Comparison of ENCODE assay signal across 21 cellular contexts in genomic region chr9:3336951-3337350, GRCh38.
DNase-seq lines count a peak whose midpoint lies in the region; ATAC-seq and TF ChIP-seq lines count a peak whose summit lies in the region.
"Had no signal": no experiment of that assay in that cellular context is flagged by ENCODE, and none has a peak within 500 bp of the region (broad histone marks: within the 10 kb centered on the region; RNA-seq: fewer than 3 reads in every experiment).

No MANE protein-coding gene starts in this region.

- H3K79me2 ChIP-seq in hepatocyte = peaks cover 2% of the 10 kb centered on the region

- no peaks in the 10 kb centered on the region for H3K27me3 ChIP-seq in hepatocyte
- H3K27me3 ChIP-seq in uterus = no peaks in the 10 kb centered on the region
- H3K27me3 ChIP-seq: colonic mucosa had no signal

- H3K9me3 ChIP-seq in hepatocyte (ENCODE audit: low read depth) (no peaks in the 10 kb centered on the region), uterus (no peaks in the 10 kb centered on the region)
- H3K9me3 ChIP-seq: A549, colonic mucosa had no signal

- H3K27me3 Mint-ChIP-seq in activated naive CD8-positive, alpha-beta T cell = no peaks in the 10 kb centered on the region
- no peaks in the 10 kb centered on the region for H3K27me3 Mint-ChIP-seq in activated naive CD8-positive, alpha-beta T cell treated with anti-CD3 and anti-CD28 coated beads for 36 hours
- no peaks in the 10 kb centered on the region for H3K27me3 Mint-ChIP-seq in activated T-helper 1 cell treated with anti-CD3 and anti-CD28 coated beads, Interleukin-12 subunit alpha, Interleukin-12 subunit beta, Interleukin-2, Interleukin-4 antibody, amounts not matched to agents 30 ng/mL and 10 ng/mL and 1 ng/mL, durations not matched to agents 14 hours and 24 hours and 36 hours (ENCODE audit: insufficient read depth)
- H3K27me3 Mint-ChIP-seq: activated naive CD4-positive, alpha-beta T cell treated with anti-CD3 and anti-CD28 coated beads, Interleukin-2, amount 50 U/mL, for 24 hours had no signal

- H3K4me1 ChIP-seq in hepatocyte (ENCODE audit: insufficient read depth) (no peaks in the 10 kb centered on the region), uterus (no peaks in the 10 kb centered on the region)
- H3K4me1 ChIP-seq: A549, colonic mucosa had no signal

- no peaks in the 10 kb centered on the region for H3K9me3 Mint-ChIP-seq in activated naive CD8-positive, alpha-beta T cell (ENCODE audit: low read depth)
- peaks cover 3% of the 10 kb centered on the region for H3K9me3 Mint-ChIP-seq in activated naive CD8-positive, alpha-beta T cell treated with anti-CD3 and anti-CD28 coated beads for 36 hours
- no peaks in the 10 kb centered on the region for H3K9me3 Mint-ChIP-seq in activated T-helper 1 cell treated with anti-CD3 and anti-CD28 coated beads, Interleukin-12 subunit alpha, Interleukin-12 subunit beta, Interleukin-2, Interleukin-4 antibody, amounts not matched to agents 30 ng/mL and 10 ng/mL and 1 ng/mL, durations not matched to agents 14 hours and 24 hours and 36 hours
- no peaks in the 10 kb centered on the region for H3K9me3 Mint-ChIP-seq in stimulated activated effector memory CD8-positive, alpha-beta T cell treated with anti-CD3 and anti-CD28 coated beads, Interleukin-12 subunit alpha, Interleukin-12 subunit beta, amount 100 ng/mL, for 72 hours
- H3K9me3 Mint-ChIP-seq: activated naive CD4-positive, alpha-beta T cell treated with anti-CD3 and anti-CD28 coated beads, Interleukin-2, amount 50 U/mL, for 24 hours; nephron had no signal

- no peak overlapping the region for H3K4me2 ChIP-seq in hepatocyte
- H3K4me2 ChIP-seq: A549 had no signal

- no peak overlapping the region for H3K4me3 Mint-ChIP-seq in activated naive CD8-positive, alpha-beta T cell
- H3K4me3 Mint-ChIP-seq in activated naive CD8-positive, alpha-beta T cell treated with anti-CD3 and anti-CD28 coated beads for 36 hours = no peak overlapping the region
- H3K4me3 Mint-ChIP-seq in activated T-helper 1 cell treated with anti-CD3 and anti-CD28 coated beads, Interleukin-12 subunit alpha, Interleukin-12 subunit beta, Interleukin-2, Interleukin-4 antibody, amounts not matched to agents 30 ng/mL and 10 ng/mL and 1 ng/mL, durations not matched to agents 14 hours and 24 hours and 36 hours = no peak overlapping the region
- H3K4me3 Mint-ChIP-seq in stimulated activated effector memory CD8-positive, alpha-beta T cell treated with anti-CD3 and anti-CD28 coated beads, Interleukin-12 subunit alpha, Interleukin-12 subunit beta, amount 100 ng/mL, for 72 hours = no peak overlapping the region
- H3K4me3 Mint-ChIP-seq: activated naive CD4-positive, alpha-beta T cell treated with anti-CD3 and anti-CD28 coated beads, Interleukin-2, amount 50 U/mL, for 24 hours; nephron had no signal

- H3K36me3 ChIP-seq in hepatocyte (replicated peaks; ENCODE audit: insufficient read depth, low read depth) (no peaks in the 10 kb centered on the region), uterus (no peaks in the 10 kb centered on the region)
- H3K36me3 ChIP-seq: colonic mucosa had no signal

- H3K4me3 ChIP-seq in hepatocyte = no peak overlapping the region
- no peak overlapping the region for H3K4me3 ChIP-seq in uterus
- H3K4me3 ChIP-seq: A549, colonic mucosa had no signal

- peak overlapping the region; percentile 61 for H3K27ac Mint-ChIP-seq in activated naive CD8-positive, alpha-beta T cell
- H3K27ac Mint-ChIP-seq in activated naive CD8-positive, alpha-beta T cell treated with anti-CD3 and anti-CD28 coated beads for 36 hours = no peak overlapping the region
- H3K27ac Mint-ChIP-seq in activated T-helper 1 cell treated with anti-CD3 and anti-CD28 coated beads, Interleukin-12 subunit alpha, Interleukin-12 subunit beta, Interleukin-2, Interleukin-4 antibody, amounts not matched to agents 30 ng/mL and 10 ng/mL and 1 ng/mL, durations not matched to agents 14 hours and 24 hours and 36 hours = peak overlapping the region; percentile 1
- H3K27ac Mint-ChIP-seq in stimulated activated effector memory CD8-positive, alpha-beta T cell treated with anti-CD3 and anti-CD28 coated beads, Interleukin-12 subunit alpha, Interleukin-12 subunit beta, amount 100 ng/mL, for 72 hours = peak overlapping the region; percentile 29
- H3K27ac Mint-ChIP-seq: activated naive CD4-positive, alpha-beta T cell treated with anti-CD3 and anti-CD28 coated beads, Interleukin-2, amount 50 U/mL, for 24 hours; nephron had no signal

- H4K20me1 ChIP-seq in hepatocyte (ENCODE audit: insufficient read depth, poor library complexity, severe bottlenecking) = no peaks in the 10 kb centered on the region

- intact Hi-C loops in activated T-helper 1 cell treated with anti-CD3 and anti-CD28 coated beads, Interleukin-12 subunit alpha, Interleukin-12 subunit beta, Interleukin-2, Interleukin-4 antibody, amounts not matched to agents 30 ng/mL and 10 ng/mL and 1 ng/mL, durations not matched to agents 14 hours and 24 hours and 36 hours (cut with micrococcal nuclease) = loop anchor here (5.0 kb wide), 1 partner anchor 680 kb away; no protein-coding TSS in a partner anchor
- intact Hi-C loops in uterus (cut with DNase I; ENCODE audit: low total_unique reads) = no loop called here

- peak overlapping the region; percentile 28 for H3K27ac ChIP-seq in hepatocyte
- no peak overlapping the region for H3K27ac ChIP-seq in uterus
- H3K27ac ChIP-seq: A549, colonic mucosa had no signal

- no peak for TF ChIP-seq POLR2A in uterus (IDR thresholded peaks at IDR 0.05)

- DNase-seq in activated naive CD8-positive, alpha-beta T cell treated with anti-CD3 and anti-CD28 coated beads for 36 hours = no peak
- DNase-seq in activated T-helper 1 cell treated with anti-CD3 and anti-CD28 coated beads, Interleukin-12 subunit alpha, Interleukin-12 subunit beta, Interleukin-2, Interleukin-4 antibody, amounts not matched to agents 30 ng/mL and 10 ng/mL and 1 ng/mL, durations not matched to agents 14 hours and 24 hours and 36 hours (ENCODE audit: low spot score) = no peak
- DNase-seq in hepatocyte (ENCODE audit: low spot score) (no peak), nucleus accumbens (lab: John Stamatoyannopoulos, UW) (no peak), uterus (no peak)
- DNase-seq in stimulated activated effector memory CD8-positive, alpha-beta T cell treated with anti-CD3 and anti-CD28 coated beads, Interleukin-12 subunit alpha, Interleukin-12 subunit beta, amount 100 ng/mL, for 72 hours (ENCODE audit: low spot score in 2 of 2) = no peak
- DNase-seq: colonic mucosa; DMS79; Kasumi-1; left colon; midbrain; NCI-H1930; NCI-H226; NCI-H82; SHP77; stimulated activated naive CD4-positive, alpha-beta T cell treated with Interleukin-2 at 50 U/mL for 16 hours had no signal

- no peak overlapping the region for H2AFZ ChIP-seq in hepatocyte

- H3K36me3 Mint-ChIP-seq in activated naive CD8-positive, alpha-beta T cell = peaks cover 10% of the 10 kb centered on the region
- H3K36me3 Mint-ChIP-seq in activated naive CD8-positive, alpha-beta T cell treated with anti-CD3 and anti-CD28 coated beads for 36 hours = peaks cover 22% of the 10 kb centered on the region
- H3K36me3 Mint-ChIP-seq in activated T-helper 1 cell treated with anti-CD3 and anti-CD28 coated beads, Interleukin-12 subunit alpha, Interleukin-12 subunit beta, Interleukin-2, Interleukin-4 antibody, amounts not matched to agents 30 ng/mL and 10 ng/mL and 1 ng/mL, durations not matched to agents 14 hours and 24 hours and 36 hours (ENCODE audit: low read depth) = no peaks in the 10 kb centered on the region
- H3K36me3 Mint-ChIP-seq in stimulated activated effector memory CD8-positive, alpha-beta T cell treated with anti-CD3 and anti-CD28 coated beads, Interleukin-12 subunit alpha, Interleukin-12 subunit beta, amount 100 ng/mL, for 72 hours = no peaks in the 10 kb centered on the region

- 95% methylated on average over 3 of the region's 3 CpGs for WGBS in hepatocyte (ENCODE audit: low lambda C conversion rate, missing lambda C conversion rate)

- TF ChIP-seq CTCF in hepatocyte (IDR thresholded peaks at IDR 0.05; ENCODE audit: poor library complexity) = no peak
- no peak for TF ChIP-seq CTCF in uterus (IDR thresholded peaks at IDR 0.05)

- no peak for ATAC-seq in stimulated activated effector memory CD8-positive, alpha-beta T cell treated with anti-CD3 and anti-CD28 coated beads, Interleukin-12 subunit alpha, Interleukin-12 subunit beta, amount 100 ng/mL, for 72 hours
- no peak for ATAC-seq in GM21717 (IDR thresholded peaks at IDR 0.05; ENCODE audit: unreplicated experiment)
- ATAC-seq: A549, left colon had no signal

- H3K4me1 Mint-ChIP-seq in activated naive CD8-positive, alpha-beta T cell (ENCODE audit: low read depth) = peaks cover 30% of the 10 kb centered on the region
- H3K4me1 Mint-ChIP-seq in activated naive CD8-positive, alpha-beta T cell treated with anti-CD3 and anti-CD28 coated beads for 36 hours = peaks cover 32% of the 10 kb centered on the region
- peaks cover 22% of the 10 kb centered on the region for H3K4me1 Mint-ChIP-seq in activated T-helper 1 cell treated with anti-CD3 and anti-CD28 coated beads, Interleukin-12 subunit alpha, Interleukin-12 subunit beta, Interleukin-2, Interleukin-4 antibody, amounts not matched to agents 30 ng/mL and 10 ng/mL and 1 ng/mL, durations not matched to agents 14 hours and 24 hours and 36 hours (ENCODE audit: low read depth)
- peaks cover 17% of the 10 kb centered on the region for H3K4me1 Mint-ChIP-seq in stimulated activated effector memory CD8-positive, alpha-beta T cell treated with anti-CD3 and anti-CD28 coated beads, Interleukin-12 subunit alpha, Interleukin-12 subunit beta, amount 100 ng/mL, for 72 hours
- H3K4me1 Mint-ChIP-seq: nephron had no signal

- no peaks in the 10 kb centered on the region for H3K9me2 ChIP-seq in hepatocyte (replicated peaks; ENCODE audit: insufficient read depth)
